In the genomic region with DNA sequence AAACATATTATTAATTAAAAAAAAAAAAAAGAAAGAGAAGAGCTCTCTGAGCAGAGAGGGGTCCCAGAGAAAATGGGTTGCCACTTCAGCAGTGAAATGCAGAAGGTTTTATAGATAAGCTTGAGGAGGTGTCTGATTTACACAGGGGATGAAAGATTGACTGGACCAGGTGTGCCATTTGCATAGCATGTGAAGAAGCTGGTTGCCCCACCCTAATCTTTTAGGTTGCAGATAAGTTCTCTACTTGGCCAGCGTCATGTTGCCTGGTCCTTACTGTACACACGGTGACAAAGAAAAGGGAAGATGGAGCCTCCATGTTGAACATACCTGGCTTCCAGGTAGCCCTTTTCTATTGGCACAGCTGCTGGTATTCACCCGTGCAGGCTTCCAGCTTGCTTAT, we compare ENCODE assay signal across 15 cellular contexts.
A peak's percentile ranks its signal among the peaks of the same experiment; 100 is the strongest.
DNase-seq lines count a peak whose midpoint lies in the region; ATAC-seq and TF ChIP-seq lines count a peak whose summit lies in the region.
"Had no signal": no experiment of that assay in that cellular context is flagged by ENCODE, and none has a peak within 500 bp of the region (broad histone marks: within the 10 kb centered on the region; RNA-seq: fewer than 3 reads in every experiment).

No MANE protein-coding gene starts in this region.

- H3K9me3 Mint-ChIP-seq in stimulated activated effector memory CD8-positive, alpha-beta T cell treated with anti-CD3 and anti-CD28 coated beads, Interleukin-12 subunit alpha, Interleukin-12 subunit beta, amount 100 ng/mL, for 72 hours, result no peaks in the 10 kb centered on the region
- H3K9me3 Mint-ChIP-seq: CD8-positive, alpha-beta T cell had no signal

- no peaks in the 10 kb centered on the region for H3K27me3 ChIP-seq in DOHH2 (ENCODE audit: control insufficient read depth, low read length)
- H3K27me3 ChIP-seq: BLaER1 treated with 17β-estradiol and CSF1 and Interleukin-3, amounts not matched to agents 10 nM and 100 nM had no signal

- no peak overlapping the region for H3K27ac Mint-ChIP-seq in stimulated activated effector memory CD8-positive, alpha-beta T cell treated with anti-CD3 and anti-CD28 coated beads, Interleukin-12 subunit alpha, Interleukin-12 subunit beta, amount 100 ng/mL, for 72 hours
- H3K27ac Mint-ChIP-seq: B cell; CD8-positive, alpha-beta T cell; GM23338; HFFc6 had no signal

- H3K36me3 Mint-ChIP-seq in stimulated activated effector memory CD8-positive, alpha-beta T cell treated with anti-CD3 and anti-CD28 coated beads, Interleukin-12 subunit alpha, Interleukin-12 subunit beta, amount 100 ng/mL, for 72 hours, result no peaks in the 10 kb centered on the region
- H3K36me3 Mint-ChIP-seq: CD8-positive, alpha-beta T cell had no signal

- H3K36me3 ChIP-seq in DOHH2 (ENCODE audit: control insufficient read depth, low read length), result no peaks in the 10 kb centered on the region
- H3K36me3 ChIP-seq: BLaER1 treated with 17β-estradiol and CSF1 and Interleukin-3, amounts not matched to agents 10 nM and 100 nM had no signal

- peaks cover 4% of the 10 kb centered on the region; the same call in 1 of the 2 replicates for H3K9me3 ChIP-seq in DOHH2 (ENCODE audit: control insufficient read depth, insufficient read depth, low read length)

- H3K4me2 ChIP-seq in DOHH2 (ENCODE audit: low read length), result peak overlapping the region; percentile 36; the same call in 1 of the 2 replicates
- H3K4me2 ChIP-seq: BLaER1 treated with 17β-estradiol and CSF1 and Interleukin-3, amounts not matched to agents 10 nM and 100 nM; GM23338 had no signal

- H3K4me1 ChIP-seq in DOHH2 (ENCODE audit: control insufficient read depth, low read length), result peaks cover 34% of the 10 kb centered on the region

- no peaks in the 10 kb centered on the region for H3F3A ChIP-seq in DOHH2 (ENCODE audit: control insufficient read depth, insufficient read depth)

- H3K4me3 Mint-ChIP-seq in stimulated activated effector memory CD8-positive, alpha-beta T cell treated with anti-CD3 and anti-CD28 coated beads, Interleukin-12 subunit alpha, Interleukin-12 subunit beta, amount 100 ng/mL, for 72 hours, result no peak overlapping the region
- H3K4me3 Mint-ChIP-seq: B cell; CD8-positive, alpha-beta T cell; GM23338; HFFc6 had no signal

- no peaks in the 10 kb centered on the region for H3K79me2 ChIP-seq in DOHH2 (ENCODE audit: control insufficient read depth, low read length)

- ATAC-seq in HG02970 (IDR thresholded peaks at IDR 0.05; ENCODE audit: low FRiP score, unreplicated experiment) (no peak), GM19455 (IDR thresholded peaks at IDR 0.05; ENCODE audit: unreplicated experiment) (no peak)
- ATAC-seq in stimulated activated effector memory CD8-positive, alpha-beta T cell treated with anti-CD3 and anti-CD28 coated beads, Interleukin-12 subunit alpha, Interleukin-12 subunit beta, amount 100 ng/mL, for 72 hours, result no peak
- ATAC-seq: CD8-positive, alpha-beta T cell had no signal

- H3K4me3 ChIP-seq in DOHH2 (ENCODE audit: low read length), result no peak overlapping the region
- H3K4me3 ChIP-seq: BLaER1 treated with 17β-estradiol and CSF1 and Interleukin-3, amounts not matched to agents 10 nM and 100 nM; GM12878; GM23338 had no signal

- no peak overlapping the region for H3K27ac ChIP-seq in DOHH2 (ENCODE audit: low read depth, low read length)
- H3K27ac ChIP-seq: BLaER1 treated with 17β-estradiol and CSF1 and Interleukin-3, amounts not matched to agents 10 nM and 100 nM had no signal

- no peak for TF ChIP-seq CTCF in DOHH2 (IDR thresholded peaks at IDR 0.05; ENCODE audit: low read depth, low read length, poor library complexity, severe bottlenecking)

- no peaks in the 10 kb centered on the region for H4K20me1 ChIP-seq in DOHH2 (ENCODE audit: control insufficient read depth, insufficient read depth, low read depth, low read length)
- H4K20me1 ChIP-seq: BLaER1 treated with 17β-estradiol and CSF1 and Interleukin-3, amounts not matched to agents 10 nM and 100 nM had no signal

- TF ChIP-seq POLR2A in erythroblast (IDR thresholded peaks at IDR 0.05; ENCODE audit: low read length), result no peak

- DNase-seq in OCI-M1 (lab: John Stamatoyannopoulos, UW), result peak; percentile 63
- DNase-seq in erythroblast (lab: John Stamatoyannopoulos, UW), result peak; percentile 16 to 23
- no peak for DNase-seq in stimulated activated effector memory CD8-positive, alpha-beta T cell treated with anti-CD3 and anti-CD28 coated beads, Interleukin-12 subunit alpha, Interleukin-12 subunit beta, amount 100 ng/mL, for 72 hours (ENCODE audit: low spot score in 2 of 2)
- DNase-seq: CD8-positive, alpha-beta T cell; COR-L47; DMS79 treated with DMSO at 0.1 percent for 48 hours; IMR-90 had no signal

- H3K4me1 Mint-ChIP-seq in stimulated activated effector memory CD8-positive, alpha-beta T cell treated with anti-CD3 and anti-CD28 coated beads, Interleukin-12 subunit alpha, Interleukin-12 subunit beta, amount 100 ng/mL, for 72 hours, result no peaks in the 10 kb centered on the region

- no peaks in the 10 kb centered on the region for H3K9me2 ChIP-seq in DOHH2 (replicated peaks; ENCODE audit: control insufficient read depth, low read length)

Comparison
In these comparisons a context has a peak if more than half of its experiments do, and no peak if none do; other contexts are left out.
1. DNase-seq: peak in OCI-M1 (single experiment) and erythroblast (2 of 2); none in stimulated activated effector memory CD8-positive, alpha-beta T cell treated with anti-CD3 and anti-CD28 coated beads, Interleukin-12 subunit alpha, Interleukin-12 subunit beta, amount 100 ng/mL, for 72 hours (0 of 2).